16 cellular contexts compared by ENCODE assay signal in the genomic region with DNA sequence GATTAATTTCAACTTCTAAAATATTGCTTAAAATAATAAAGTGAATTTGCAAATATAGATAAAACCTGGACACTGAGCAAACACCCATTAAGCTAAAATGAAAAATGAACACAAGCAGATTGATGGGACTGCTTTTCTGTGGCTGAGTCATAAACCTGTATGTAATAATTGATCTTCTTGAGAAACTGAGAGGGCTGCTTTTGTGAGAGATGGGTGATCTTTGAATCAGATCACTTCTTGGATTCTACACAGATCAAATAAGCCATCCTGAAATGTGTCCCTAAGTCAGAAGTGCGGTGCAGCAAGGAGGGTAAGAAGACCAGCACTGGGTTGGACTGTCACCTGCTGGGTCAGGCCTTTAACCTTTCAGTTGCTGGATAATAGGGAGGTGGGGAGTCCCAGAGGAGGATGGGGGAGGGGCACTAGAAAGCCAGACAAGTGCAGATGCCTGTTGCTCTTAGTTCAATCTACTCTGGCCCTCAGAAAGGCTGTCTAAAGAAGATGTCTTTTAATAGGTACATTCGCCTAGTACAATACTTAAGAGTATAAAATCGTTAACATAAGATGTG.
A peak's percentile ranks its signal among the peaks of the same experiment; 100 is the strongest.
DNase-seq lines count a peak whose midpoint lies in the region; ATAC-seq and TF ChIP-seq lines count a peak whose summit lies in the region.
"Had no signal": no experiment of that assay in that cellular context is flagged by ENCODE, and none has a peak within 500 bp of the region (broad histone marks: within the 10 kb centered on the region; RNA-seq: fewer than 3 reads in every experiment).

No MANE protein-coding gene starts in this region.

- no peak overlapping the region for H3K4me3 ChIP-seq in H7 (ENCODE audit: insufficient read depth, low read depth, low read length)
- H3K4me3 ChIP-seq in neutrophil (ENCODE audit: low read depth in 1 of 2, low read length in 1 of 2) = no peak overlapping the region
- H3K4me3 ChIP-seq: cardiac muscle cell, lower lobe of right lung, pancreas, right lobe of liver, testis had no signal

- peaks cover 25% of the 10 kb centered on the region for H3K4me1 Mint-ChIP-seq in activated CD8-positive, alpha-beta T cell treated with anti-CD3 and anti-CD28 coated beads for 36 hours (ENCODE audit: low read depth)
- H3K4me1 Mint-ChIP-seq in activated CD8-positive, alpha-beta T cell treated with anti-CD3 and anti-CD28 coated beads, Interleukin-2, amount 10 ng/mL, durations not matched to agents 7 days and 5 days (ENCODE audit: low read depth) = peaks cover 10% of the 10 kb centered on the region
- H3K4me1 Mint-ChIP-seq in activated naive CD8-positive, alpha-beta T cell treated with anti-CD3 and anti-CD28 coated beads, Interleukin-2, amount 50 U/mL, for 24 hours = peaks cover 47% of the 10 kb centered on the region
- H3K4me1 Mint-ChIP-seq in mesothelial cell of epicardium = peaks cover 17% of the 10 kb centered on the region

- intact Hi-C loops in activated CD8-positive, alpha-beta T cell treated with anti-CD3 and anti-CD28 coated beads for 36 hours (cut with micrococcal nuclease) = loop anchor here (2.0 to 5.0 kb wide), 2 partner anchors 186 to 286 kb away; no protein-coding TSS in a partner anchor

- peaks cover 13% of the 10 kb centered on the region for H3K9me3 Mint-ChIP-seq in activated CD8-positive, alpha-beta T cell treated with anti-CD3 and anti-CD28 coated beads for 36 hours
- peaks cover 19% of the 10 kb centered on the region for H3K9me3 Mint-ChIP-seq in activated CD8-positive, alpha-beta T cell treated with anti-CD3 and anti-CD28 coated beads, Interleukin-2, amount 10 ng/mL, durations not matched to agents 7 days and 5 days (ENCODE audit: insufficient read depth)
- peaks cover 14% of the 10 kb centered on the region for H3K9me3 Mint-ChIP-seq in activated naive CD8-positive, alpha-beta T cell treated with anti-CD3 and anti-CD28 coated beads, Interleukin-2, amount 50 U/mL, for 24 hours
- H3K9me3 Mint-ChIP-seq in mesothelial cell of epicardium = peaks cover 27% of the 10 kb centered on the region

- no peak overlapping the region for H3K4me3 Mint-ChIP-seq in activated CD8-positive, alpha-beta T cell treated with anti-CD3 and anti-CD28 coated beads for 36 hours
- H3K4me3 Mint-ChIP-seq in activated CD8-positive, alpha-beta T cell treated with anti-CD3 and anti-CD28 coated beads, Interleukin-2, amount 10 ng/mL, durations not matched to agents 7 days and 5 days = no peak overlapping the region
- peak overlapping the region; percentile 15 for H3K4me3 Mint-ChIP-seq in activated naive CD8-positive, alpha-beta T cell treated with anti-CD3 and anti-CD28 coated beads, Interleukin-2, amount 50 U/mL, for 24 hours
- no peak overlapping the region for H3K4me3 Mint-ChIP-seq in mesothelial cell of epicardium
- H3K4me3 Mint-ChIP-seq: CD4-positive, alpha-beta memory T cell had no signal

- peaks cover 19% of the 10 kb centered on the region in 2 experiments for H3K4me1 ChIP-seq in neutrophil (ENCODE audit: control insufficient read depth in 1 of 2, insufficient read depth in 1 of 2, low read depth in 1 of 2, low read length in 1 of 2)

- CTCF ChIA-PET in activated CD8-positive, alpha-beta T cell treated with anti-CD3 and anti-CD28 coated beads for 36 hours (lab: Charles Lee) = interaction anchor here (0.7 to 3.0 kb wide), 48 partner anchors 9 to 296 kb away, joined by 3 to 73 read pairs (median 4); a partner anchor contains a TSS
- CTCF ChIA-PET in activated CD8-positive, alpha-beta T cell treated with anti-CD3 and anti-CD28 coated beads, Interleukin-2, amount 10 ng/mL, durations not matched to agents 7 days and 5 days (lab: Charles Lee) = interaction anchor here (0.7 to 6.9 kb wide), 33 partner anchors 10 to 981 kb away, joined by 3 to 180 read pairs (median 3); a partner anchor contains a TSS

- no peaks in the 10 kb centered on the region for H3K27me3 ChIP-seq in H7 (ENCODE audit: control insufficient read depth, insufficient read depth, low read length)
- H3K27me3 ChIP-seq in neutrophil = no peaks in the 10 kb centered on the region
- H3K27me3 ChIP-seq: cardiac muscle cell, foreskin keratinocyte, pancreas, right lobe of liver, testis had no signal

- H3K9me3 ChIP-seq in neutrophil = no peaks in the 10 kb centered on the region
- H3K9me3 ChIP-seq: lower lobe of right lung, pancreas, right lobe of liver, testis had no signal

- peak overlapping the region; percentile 64 for H3K27ac ChIP-seq in neutrophil
- H3K27ac ChIP-seq: cardiac muscle cell, foreskin keratinocyte, lower lobe of right lung, testis had no signal

- peak overlapping the region; percentile 52 for H3K27ac Mint-ChIP-seq in activated CD8-positive, alpha-beta T cell treated with anti-CD3 and anti-CD28 coated beads for 36 hours
- no peak overlapping the region for H3K27ac Mint-ChIP-seq in activated CD8-positive, alpha-beta T cell treated with anti-CD3 and anti-CD28 coated beads, Interleukin-2, amount 10 ng/mL, durations not matched to agents 7 days and 5 days
- H3K27ac Mint-ChIP-seq in activated naive CD8-positive, alpha-beta T cell treated with anti-CD3 and anti-CD28 coated beads, Interleukin-2, amount 50 U/mL, for 24 hours = peak overlapping the region; percentile 43
- no peak overlapping the region for H3K27ac Mint-ChIP-seq in mesothelial cell of epicardium
- H3K27ac Mint-ChIP-seq: CD4-positive, alpha-beta memory T cell had no signal

- H3K27me3 Mint-ChIP-seq in activated CD8-positive, alpha-beta T cell treated with anti-CD3 and anti-CD28 coated beads for 36 hours = no peaks in the 10 kb centered on the region
- no peaks in the 10 kb centered on the region for H3K27me3 Mint-ChIP-seq in activated CD8-positive, alpha-beta T cell treated with anti-CD3 and anti-CD28 coated beads, Interleukin-2, amount 10 ng/mL, durations not matched to agents 7 days and 5 days (ENCODE audit: low read depth)
- H3K27me3 Mint-ChIP-seq in activated naive CD8-positive, alpha-beta T cell treated with anti-CD3 and anti-CD28 coated beads, Interleukin-2, amount 50 U/mL, for 24 hours = no peaks in the 10 kb centered on the region
- no peaks in the 10 kb centered on the region for H3K27me3 Mint-ChIP-seq in mesothelial cell of epicardium (ENCODE audit: low read depth)
- H3K27me3 Mint-ChIP-seq: CD4-positive, alpha-beta memory T cell had no signal

- ATAC-seq in activated CD8-positive, alpha-beta T cell treated with anti-CD3 and anti-CD28 coated beads for 36 hours = peak; percentile 31
- ATAC-seq in activated CD8-positive, alpha-beta T cell treated with anti-CD3 and anti-CD28 coated beads, Interleukin-2, amount 10 ng/mL, durations not matched to agents 7 days and 5 days = no peak
- ATAC-seq in activated naive CD8-positive, alpha-beta T cell treated with anti-CD3 and anti-CD28 coated beads, Interleukin-2, amount 50 U/mL, for 24 hours = peak; percentile 54
- ATAC-seq in GM21381 (IDR thresholded peaks at IDR 0.05; ENCODE audit: unreplicated experiment) = no peak
- ATAC-seq: foreskin keratinocyte had no signal

- no peak for TF ChIP-seq CTCF in activated CD8-positive, alpha-beta T cell treated with anti-CD3 and anti-CD28 coated beads for 36 hours (IDR thresholded peaks at IDR 0.05)
- TF ChIP-seq CTCF in neutrophil (IDR thresholded peaks at IDR 0.05) = no peak
- TF ChIP-seq CTCF in mesothelial cell of epicardium (IDR thresholded peaks at IDR 0.05; ENCODE audit: unreplicated experiment) = no peak

- DNase-seq in activated CD8-positive, alpha-beta T cell treated with anti-CD3 and anti-CD28 coated beads for 36 hours = no peak
- DNase-seq in activated CD8-positive, alpha-beta T cell treated with anti-CD3 and anti-CD28 coated beads, Interleukin-2, amount 10 ng/mL, durations not matched to agents 7 days and 5 days = no peak
- DNase-seq in H7 (peak; percentile 12), mesothelial cell of epicardium (ENCODE audit: low spot score in 2 of 2, unreplicated experiment in 2 of 2) (no peak)
- no peak for DNase-seq in activated naive CD8-positive, alpha-beta T cell treated with anti-CD3 and anti-CD28 coated beads, Interleukin-2, amount 50 U/mL, for 24 hours
- DNase-seq: activated CD4-positive, alpha-beta T cell treated with anti-CD3 and anti-CD28 coated beads, Interleukin-2, amount 50 U/mL, for 4 hours; lower lobe of right lung; NCI-H748 treated with DMSO at 0.1 percent for 48 hours; pancreas; right lobe of liver; testis had no signal

- peaks cover 16% of the 10 kb centered on the region for H3K36me3 Mint-ChIP-seq in activated CD8-positive, alpha-beta T cell treated with anti-CD3 and anti-CD28 coated beads for 36 hours (ENCODE audit: low read depth)
- H3K36me3 Mint-ChIP-seq in activated CD8-positive, alpha-beta T cell treated with anti-CD3 and anti-CD28 coated beads, Interleukin-2, amount 10 ng/mL, durations not matched to agents 7 days and 5 days (ENCODE audit: low read depth) = no peaks in the 10 kb centered on the region
- peaks cover 7% of the 10 kb centered on the region for H3K36me3 Mint-ChIP-seq in activated naive CD8-positive, alpha-beta T cell treated with anti-CD3 and anti-CD28 coated beads, Interleukin-2, amount 50 U/mL, for 24 hours (ENCODE audit: low read depth)
- H3K36me3 Mint-ChIP-seq in mesothelial cell of epicardium = peaks cover 1% of the 10 kb centered on the region
- H3K36me3 Mint-ChIP-seq: CD4-positive, alpha-beta memory T cell had no signal

- H3K36me3 ChIP-seq in H7 (replicated peaks; ENCODE audit: control insufficient read depth, insufficient read depth, low read length) (no peaks in the 10 kb centered on the region), neutrophil (no peaks in the 10 kb centered on the region)
- H3K36me3 ChIP-seq: cardiac muscle cell, lower lobe of right lung, pancreas, right lobe of liver had no signal

- POLR2A ChIA-PET in activated CD8-positive, alpha-beta T cell treated with anti-CD3 and anti-CD28 coated beads for 36 hours (lab: Charles Lee) = interaction anchor here (1.2 to 2.9 kb wide), 3 partner anchors 72 to 286 kb away, joined by 3 to 18 read pairs (median 3); a partner anchor contains a TSS
- POLR2A ChIA-PET in activated CD8-positive, alpha-beta T cell treated with anti-CD3 and anti-CD28 coated beads, Interleukin-2, amount 10 ng/mL, durations not matched to agents 7 days and 5 days (lab: Charles Lee) = interaction anchor here (2.2 kb wide), 1 partner anchor 178 kb away, joined by 9 read pairs; a partner anchor contains a TSS

Comparison
In these comparisons a context has a peak if more than half of its experiments do, and no peak if none do; other contexts are left out.
1. ATAC-seq: peak in activated CD8-positive, alpha-beta T cell treated with anti-CD3 and anti-CD28 coated beads for 36 hours (single experiment) and activated naive CD8-positive, alpha-beta T cell treated with anti-CD3 and anti-CD28 coated beads, Interleukin-2, amount 50 U/mL, for 24 hours (single experiment); none in activated CD8-positive, alpha-beta T cell treated with anti-CD3 and anti-CD28 coated beads, Interleukin-2, amount 10 ng/mL, durations not matched to agents 7 days and 5 days (single experiment) and GM21381 (single experiment).
2. H3K27ac Mint-ChIP-seq: peak in activated CD8-positive, alpha-beta T cell treated with anti-CD3 and anti-CD28 coated beads for 36 hours (single experiment) and activated naive CD8-positive, alpha-beta T cell treated with anti-CD3 and anti-CD28 coated beads, Interleukin-2, amount 50 U/mL, for 24 hours (single experiment); none in activated CD8-positive, alpha-beta T cell treated with anti-CD3 and anti-CD28 coated beads, Interleukin-2, amount 10 ng/mL, durations not matched to agents 7 days and 5 days (single experiment) and mesothelial cell of epicardium (single experiment).